In genomic region chr11:88337342-88338222, GRCh38 we compare ENCODE assay signal across 1 cellular context.
TF ChIP-seq lines count a peak whose summit lies in the region.

TSS of gene CTSC (minus strand) at chr11:88337736. CDS start at chr11:88337672, 64 bp downstream.

TF ChIP-seq in K562, 482 proteins besides CTCF, POLR2A, EP300 and RAD21 (continued from another document and continues in another):
- no peak for TF ChIP-seq PBX2 (CRISPR knock-in tag; IDR thresholded peaks at IDR 0.05; ENCODE audit: low read depth)
- TF ChIP-seq PBX2 (tag; conservative IDR thresholded peaks at IDR 0.05; ENCODE audit: low read depth), result 0 out of 2 replicates have a peak, but pooled peaks have one; percentile 21
- TF ChIP-seq ZNF778 (CRISPR knock-in tag; IDR thresholded peaks at IDR 0.05), result no peak
- no peak for TF ChIP-seq HDGF (IDR thresholded peaks at IDR 0.05)
- TF ChIP-seq CHD2 (IDR thresholded peaks at IDR 0.05; ENCODE audit: low read depth, low read length), result peak; percentile 71
- TF ChIP-seq GATA2 (CRISPR knock-in tag; IDR thresholded peaks at IDR 0.05), result no peak
- TF ChIP-seq ELF4 (CRISPR knock-in tag; IDR thresholded peaks at IDR 0.05), result no peak
- no peak for TF ChIP-seq TEAD2 (tag; IDR thresholded peaks at IDR 0.05)
- TF ChIP-seq LARP7 (IDR thresholded peaks at IDR 0.05), result no peak
- no peak for TF ChIP-seq CBX8 (IDR thresholded peaks at IDR 0.05; ENCODE audit: borderline replicate concordance, extremely low read depth, low read depth, low read length, poor library complexity, severe bottlenecking)
- peak; percentile 53; the same call in 1 of the 2 replicates for TF ChIP-seq BHLHE40 (IDR thresholded peaks at IDR 0.05; ENCODE audit: low read length)
- TF ChIP-seq EGR1 (conservative IDR thresholded peaks at IDR 0.05), result peak; percentile 89
- TF ChIP-seq CTBP1 (IDR thresholded peaks at IDR 0.05; ENCODE audit: borderline replicate concordance), result peak; percentile 85
- TF ChIP-seq SAFB (IDR thresholded peaks at IDR 0.05; ENCODE audit: borderline replicate concordance, low read depth, low read length), result no peak
- TF ChIP-seq MCM3 (IDR thresholded peaks at IDR 0.05), result no peak
- peak; percentile 89 for TF ChIP-seq CBX1 (IDR thresholded peaks at IDR 0.05; ENCODE audit: low read depth)
- TF ChIP-seq GABPB2 (CRISPR knock-in tag; conservative IDR thresholded peaks at IDR 0.05), result no peak
- TF ChIP-seq HIVEP1 (CRISPR knock-in tag; IDR thresholded peaks at IDR 0.05), result no peak
- TF ChIP-seq ZNF347 (CRISPR knock-in tag; IDR thresholded peaks at IDR 0.05; ENCODE audit: low read depth), result no peak
- no peak for TF ChIP-seq ZKSCAN3 (CRISPR knock-in tag; IDR thresholded peaks at IDR 0.05)
- TF ChIP-seq CC2D1A (IDR thresholded peaks at IDR 0.05), result no peak
- peak; percentile 89 for TF ChIP-seq HMGN3 (IDR thresholded peaks at IDR 0.05; ENCODE audit: borderline replicate concordance, extremely low read depth, insufficient read length, low read depth, low read length)
- TF ChIP-seq ETS2 (tag; IDR thresholded peaks at IDR 0.05; ENCODE audit: borderline replicate concordance, poor library complexity, severe bottlenecking), result no peak
- peak; percentile 87 for TF ChIP-seq MXI1 (IDR thresholded peaks at IDR 0.05; ENCODE audit: low read depth, low read length)
- no peak for TF ChIP-seq ZNF184 (CRISPR knock-in tag; IDR thresholded peaks at IDR 0.05)
- TF ChIP-seq MTF1 (CRISPR knock-in tag; IDR thresholded peaks at IDR 0.05; ENCODE audit: borderline replicate concordance), result no peak
- TF ChIP-seq ZNF717 (CRISPR knock-in tag; IDR thresholded peaks at IDR 0.05), result no peak
- TF ChIP-seq ZNF551 (CRISPR knock-in tag; IDR thresholded peaks at IDR 0.05), result no peak
- TF ChIP-seq MCM2 (IDR thresholded peaks at IDR 0.05; ENCODE audit: low read depth), result no peak
- no peak for TF ChIP-seq MAFF (IDR thresholded peaks at IDR 0.05; ENCODE audit: low read length)
- no peak for TF ChIP-seq NR0B1 (IDR thresholded peaks at IDR 0.05; ENCODE audit: partially characterized antibody)
- no peak for TF ChIP-seq MYBL2 (IDR thresholded peaks at IDR 0.05; ENCODE audit: low read depth)
- TF ChIP-seq MYBL2 (CRISPR knock-in tag; IDR thresholded peaks at IDR 0.05; ENCODE audit: borderline replicate concordance), result no peak
- TF ChIP-seq L3MBTL2 (IDR thresholded peaks at IDR 0.05), result peak; percentile 82
- 0 out of 2 replicates have a peak, but pooled peaks have one; percentile 61 for TF ChIP-seq CREB3L1 (IDR thresholded peaks at IDR 0.05; ENCODE audit: borderline replicate concordance, low read depth)
- peak; percentile 0 for TF ChIP-seq CTCFL (IDR thresholded peaks at IDR 0.05; ENCODE audit: borderline replicate concordance, insufficient read depth, low read depth, low read length, poor library complexity, severe bottlenecking)
- TF ChIP-seq FOXA3 (CRISPR knock-in tag; conservative IDR thresholded peaks at IDR 0.05 in 1 of 2, IDR thresholded peaks at IDR 0.05 in 1 of 2), result no peak
- TF ChIP-seq ZNF24 (IDR thresholded peaks at IDR 0.05), result no peak
- TF ChIP-seq CHAMP1 (IDR thresholded peaks at IDR 0.05), result no peak
- TF ChIP-seq AFF4 (CRISPR knock-in tag; IDR thresholded peaks at IDR 0.05), result peak; percentile 68
- TF ChIP-seq ZNF134 (CRISPR knock-in tag; conservative IDR thresholded peaks at IDR 0.05), result no peak
- peak; percentile 89 for TF ChIP-seq E2F1 (CRISPR knock-in tag; IDR thresholded peaks at IDR 0.05)
- no peak for TF ChIP-seq DEAF1 (CRISPR knock-in tag; IDR thresholded peaks at IDR 0.05)
- peak; percentile 87 for TF ChIP-seq HMGXB4 (CRISPR knock-in tag; IDR thresholded peaks at IDR 0.05)
- no peak for TF ChIP-seq TARDBP (IDR thresholded peaks at IDR 0.05)
- TF ChIP-seq NELFE (IDR thresholded peaks at IDR 0.05; ENCODE audit: insufficient read depth, insufficient read length), result no peak
- peak; percentile 71 for TF ChIP-seq PRPF4 (IDR thresholded peaks at IDR 0.05; ENCODE audit: insufficient read depth, low read depth, low read length, poor library complexity, severe bottlenecking)
- no peak for TF ChIP-seq ZNF146 (CRISPR knock-in tag; IDR thresholded peaks at IDR 0.05; ENCODE audit: unreplicated experiment)
- TF ChIP-seq FOXK1 (CRISPR knock-in tag; IDR thresholded peaks at IDR 0.05; ENCODE audit: borderline replicate concordance), result peak; percentile 36; the same call in 1 of the 2 replicates
- no peak for TF ChIP-seq BDP1 (IDR thresholded peaks at IDR 0.05; ENCODE audit: insufficient read depth, insufficient read length)
